ENCODE assay signal across 1 cellular context in the genomic region with DNA sequence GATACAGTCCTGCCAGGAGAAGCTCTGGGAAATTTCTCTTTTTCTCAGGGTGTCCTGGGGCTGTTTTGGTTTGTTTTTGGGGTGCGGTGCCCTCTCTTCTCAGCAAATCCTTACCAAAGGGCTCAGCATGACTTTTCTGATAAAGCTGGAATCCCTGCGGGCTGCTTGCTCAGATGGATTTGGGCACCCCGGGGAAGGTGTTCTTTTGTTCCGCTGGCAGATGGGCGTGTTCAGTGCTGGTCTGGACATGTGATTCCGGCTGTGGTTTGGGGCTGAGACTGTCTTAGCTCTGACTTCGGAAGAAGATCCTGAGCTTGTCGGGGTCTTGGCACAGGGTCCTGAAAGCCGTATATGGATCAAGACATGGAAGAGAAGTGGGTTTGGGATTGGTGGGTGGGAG.
TF ChIP-seq lines count a peak whose summit lies in the region.

No MANE protein-coding gene starts in this region.

TF ChIP-seq in GM12878, 131 proteins besides CTCF, POLR2A, EP300 and RAD21 (continued from another document):
- TF ChIP-seq, protein P1, sequence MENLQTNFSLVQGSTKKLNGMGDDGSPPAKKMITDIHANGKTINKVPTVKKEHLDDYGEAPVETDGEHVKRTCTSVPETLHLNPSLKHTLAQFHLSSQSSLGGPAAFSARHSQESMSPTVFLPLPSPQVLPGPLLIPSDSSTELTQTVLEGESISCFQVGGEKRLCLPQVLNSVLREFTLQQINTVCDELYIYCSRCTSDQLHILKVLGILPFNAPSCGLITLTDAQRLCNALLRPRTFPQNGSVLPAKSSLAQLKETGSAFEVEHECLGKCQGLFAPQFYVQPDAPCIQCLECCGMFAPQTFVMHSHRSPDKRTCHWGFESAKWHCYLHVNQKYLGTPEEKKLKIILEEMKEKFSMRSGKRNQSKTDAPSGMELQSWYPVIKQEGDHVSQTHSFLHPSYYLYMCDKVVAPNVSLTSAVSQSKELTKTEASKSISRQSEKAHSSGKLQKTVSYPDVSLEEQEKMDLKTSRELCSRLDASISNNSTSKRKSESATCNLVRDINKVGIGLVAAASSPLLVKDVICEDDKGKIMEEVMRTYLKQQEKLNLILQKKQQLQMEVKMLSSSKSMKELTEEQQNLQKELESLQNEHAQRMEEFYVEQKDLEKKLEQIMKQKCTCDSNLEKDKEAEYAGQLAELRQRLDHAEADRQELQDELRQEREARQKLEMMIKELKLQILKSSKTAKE (IDR thresholded peaks at IDR 0.05; ENCODE audit: low read depth, poor library complexity, severe bottlenecking): no peak
- no peak for TF ChIP-seq FOXM1 (IDR thresholded peaks at IDR 0.05; ENCODE audit: low read depth, low read length)
